In genomic region chr2:111049792-111050640, GRCh38 we compare ENCODE assay signal across 8 cellular contexts.
DNase-seq lines count a peak whose midpoint lies in the region; ATAC-seq and FAIRE-seq lines count a peak whose summit lies in the region.

No MANE protein-coding gene starts in this region.

- CTCF ChIA-PET in T-cell (lab: Charles Lee), result no interaction called here

- H3K4me3 Mint-ChIP-seq in T-cell, result no peak overlapping the region

- no peaks in the 10 kb centered on the region for H3K9me3 Mint-ChIP-seq in T-cell

- no peaks in the 10 kb centered on the region for H3K36me3 Mint-ChIP-seq in T-cell

- no peak for FAIRE-seq in HTR-8/SVneo (lab: Jason Lieb, UNC)

- H3K27me3 Mint-ChIP-seq in T-cell, result peaks cover 3 to 14% of the 10 kb centered on the region in 2 donors

- POLR2A ChIA-PET in T-cell (lab: Charles Lee), result interaction anchor here in 1 of 2 donors (0.6 kb wide), 1 partner anchor 10 kb away, joined by 3 read pairs; no protein-coding TSS in a partner anchor

- ATAC-seq in GM18519 (IDR thresholded peaks at IDR 0.05; ENCODE audit: low FRiP score, unreplicated experiment) (peak; percentile 40), GM21390 (IDR thresholded peaks at IDR 0.05; ENCODE audit: unreplicated experiment) (peak; percentile 55), HG03571 (IDR thresholded peaks at IDR 0.05; ENCODE audit: unreplicated experiment) (no peak), T-cell (replicated peaks in 1 of 4) (no peak)

- DNase-seq in LoVo (ENCODE audit: low spot score) (peak; percentile 37), kidney tubule cell (ENCODE audit: low spot score) (peak; percentile 79), HTR-8/SVneo (ENCODE audit: insufficient read length, low spot score) (no peak), GM19240 (ENCODE audit: insufficient read length, low spot score) (no peak), T-cell (no peak)

- H3K4me1 Mint-ChIP-seq in T-cell, result peaks cover 20 to 24% (median 22%) of the 10 kb centered on the region in 3 donors

- H3K27ac Mint-ChIP-seq in T-cell, result no peak overlapping the region

Comparison
In these comparisons a context has a peak if more than half of its experiments do, and no peak if none do; other contexts are left out.
1. ATAC-seq: peak in GM18519 (single experiment) and GM21390 (single experiment); none in HG03571 (single experiment) and T-cell (0 of 4).
2. DNase-seq: peak in LoVo (single experiment) and kidney tubule cell (single experiment); none in HTR-8/SVneo (single experiment), GM19240 (single experiment) and T-cell (0 of 34).